Comparison of ENCODE assay signal across 1 cellular context in genomic region chr18:79068946-79069791, GRCh38.
TF ChIP-seq lines count a peak whose summit lies in the region.

ATP9B (plus strand) TSS chr18:79069394; CDS start chr18:79069411, 17 bp downstream.

TF ChIP-seq in K562, 482 proteins besides CTCF, POLR2A, EP300 and RAD21 (continued from another document and continues in another):
- peak; percentile 9; the same call in 1 of the 2 replicates for TF ChIP-seq ZBTB33 (CRISPR knock-in tag; IDR thresholded peaks at IDR 0.05)
- peak; percentile 28 for TF ChIP-seq RBM25 (IDR thresholded peaks at IDR 0.05; ENCODE audit: low read depth, low read length, severe bottlenecking)
- TF ChIP-seq ZEB2 (IDR thresholded peaks at IDR 0.05), result no peak
- TF ChIP-seq ZNF24 (IDR thresholded peaks at IDR 0.05), result no peak
- peak; percentile 42 to 80; a peak in 3 of 4 replicates for TF ChIP-seq MNT (conservative IDR thresholded peaks at IDR 0.05)
- TF ChIP-seq TAF1 (IDR thresholded peaks at IDR 0.05; ENCODE audit: control insufficient read depth, extremely low read depth, insufficient read depth, low read length, severe bottlenecking), result peak; percentile 53
- no peak for TF ChIP-seq FOXA1 (IDR thresholded peaks at IDR 0.05; ENCODE audit: borderline replicate concordance)
- TF ChIP-seq MAZ (CRISPR knock-in tag; conservative IDR thresholded peaks at IDR 0.05 in 1 of 2, IDR thresholded peaks at IDR 0.05 in 1 of 2), result peak; percentile 72 to 84
- TF ChIP-seq HMG20B (CRISPR knock-in tag; IDR thresholded peaks at IDR 0.05), result no peak
- no peak for TF ChIP-seq ZNF274 (IDR thresholded peaks at IDR 0.05; ENCODE audit: borderline replicate concordance, low read depth, low read length)
- no peak for TF ChIP-seq ZNF212 (CRISPR knock-in tag; IDR thresholded peaks at IDR 0.05)
- peak; percentile 62 for TF ChIP-seq MYC (IDR thresholded peaks at IDR 0.05; ENCODE audit: low read depth, low read length)
- no peak for TF ChIP-seq MYC (CRISPR knock-in tag; IDR thresholded peaks at IDR 0.05; ENCODE audit: borderline replicate concordance, low read depth)
- no peak for TF ChIP-seq SMAD1 (IDR thresholded peaks at IDR 0.05; ENCODE audit: low read depth, low read length, partially characterized antibody)
- no peak for TF ChIP-seq E2F4 (CRISPR knock-in tag; IDR thresholded peaks at IDR 0.05; ENCODE audit: low read depth)
- TF ChIP-seq ID3 (CRISPR knock-in tag; IDR thresholded peaks at IDR 0.05), result no peak
- peak; percentile 74 for TF ChIP-seq ID3 (tag; IDR thresholded peaks at IDR 0.05)
- no peak for TF ChIP-seq CCAR2 (IDR thresholded peaks at IDR 0.05; ENCODE audit: low read depth, low read length)
- TF ChIP-seq FOXP4 (CRISPR knock-in tag; IDR thresholded peaks at IDR 0.05; ENCODE audit: borderline replicate concordance), result no peak
- TF ChIP-seq MLLT1 (IDR thresholded peaks at IDR 0.05), result peak; percentile 12 to 74; a peak in 2 of 4 replicates
- no peak for TF ChIP-seq ZNF707 (CRISPR knock-in tag; conservative IDR thresholded peaks at IDR 0.05)
- TF ChIP-seq ZBTB12 (CRISPR knock-in tag; IDR thresholded peaks at IDR 0.05), result peak; percentile 98
- TF ChIP-seq SMARCC2 (IDR thresholded peaks at IDR 0.05; ENCODE audit: low read depth), result no peak
- TF ChIP-seq ZNF668 (CRISPR knock-in tag; IDR thresholded peaks at IDR 0.05), result no peak
- TF ChIP-seq CC2D1A (IDR thresholded peaks at IDR 0.05), result no peak
- no peak for TF ChIP-seq SRSF9 (IDR thresholded peaks at IDR 0.05; ENCODE audit: borderline replicate concordance, low read depth, low read length)
- TF ChIP-seq TFE3 (CRISPR knock-in tag; IDR thresholded peaks at IDR 0.05), result no peak
- peak in 2 of 3 experiments; percentile 83 to 94 for TF ChIP-seq YY1 (IDR thresholded peaks at IDR 0.05; ENCODE audit: borderline replicate concordance in 1 of 3, control insufficient read depth in 1 of 3, extremely low read depth in 1 of 3, insufficient read depth in 3 of 3, insufficient read length in 1 of 3, insufficient replicate concordance in 2 of 3, low read depth in 1 of 3, low read length in 2 of 3)
- 0 out of 2 replicates have a peak, but pooled peaks have one; percentile 50 for TF ChIP-seq CREB3L1 (IDR thresholded peaks at IDR 0.05; ENCODE audit: borderline replicate concordance, low read depth)
- TF ChIP-seq NEUROD1 (IDR thresholded peaks at IDR 0.05; ENCODE audit: borderline replicate concordance, low read depth, low read length, partially characterized antibody), result no peak
- no peak for TF ChIP-seq GTF2F1 (IDR thresholded peaks at IDR 0.05; ENCODE audit: low read depth, low read length)
- TF ChIP-seq RBM34 (IDR thresholded peaks at IDR 0.05; ENCODE audit: borderline replicate concordance, insufficient read depth, low read length), result no peak
- no peak for TF ChIP-seq ELK3 (CRISPR knock-in tag; IDR thresholded peaks at IDR 0.05)
- TF ChIP-seq ATF3 (IDR thresholded peaks at IDR 0.05), result peak; percentile 99
- TF ChIP-seq ATF3 (CRISPR knock-in tag; conservative IDR thresholded peaks at IDR 0.05), result no peak
- no peak for TF ChIP-seq HDGF (IDR thresholded peaks at IDR 0.05)
- peak; percentile 91; the same call in 1 of the 2 replicates for TF ChIP-seq TARDBP (IDR thresholded peaks at IDR 0.05)
- no peak for TF ChIP-seq ZNF644 (tag; IDR thresholded peaks at IDR 0.05; ENCODE audit: low read depth)
- no peak for TF ChIP-seq ZBTB43 (CRISPR knock-in tag; IDR thresholded peaks at IDR 0.05)
- TF ChIP-seq TAL1 (IDR thresholded peaks at IDR 0.05), result no peak
- no peak for TF ChIP-seq THAP7 (CRISPR knock-in tag; IDR thresholded peaks at IDR 0.05)
- TF ChIP-seq LEF1 (IDR thresholded peaks at IDR 0.05), result no peak
- TF ChIP-seq E2F5 (CRISPR knock-in tag; IDR thresholded peaks at IDR 0.05), result no peak; the same call in 1 of the 2 replicates
- no peak for TF ChIP-seq GTF2A2 (tag; IDR thresholded peaks at IDR 0.05)
